In the genomic region with DNA sequence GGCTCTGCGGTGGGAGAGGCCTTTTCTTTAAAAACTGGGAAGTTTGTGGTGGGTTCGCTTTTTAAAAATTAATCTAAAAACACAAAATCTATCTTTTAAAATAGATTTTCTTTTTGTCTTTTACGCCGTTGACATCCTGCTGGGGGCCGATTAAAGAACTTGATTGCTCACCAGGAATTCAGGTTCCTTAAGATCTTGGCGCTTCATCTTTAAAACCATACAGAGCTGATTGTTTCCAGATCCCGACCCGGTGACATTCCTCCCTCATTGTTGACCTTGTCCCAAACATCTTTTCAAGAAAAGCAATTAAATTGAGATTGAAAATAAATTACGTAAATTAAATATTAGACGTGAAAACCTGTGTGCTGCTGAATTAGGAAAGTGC, we compare ENCODE assay signal across 9 cellular contexts. TPM values are rescaled to one million over a fixed set of nuclear protein-coding genes. Genes with fewer than 3 reads are reported as not detected.
DNase-seq lines count a peak whose midpoint lies in the region; ATAC-seq and TF ChIP-seq lines count a peak whose summit lies in the region.
"Had no signal": no experiment of that assay in that cellular context is flagged by ENCODE, and none has a peak within 500 bp of the region (broad histone marks: within the 10 kb centered on the region; RNA-seq: fewer than 3 reads in every experiment).

No MANE protein-coding gene starts in this region.

- ATAC-seq in left cardiac atrium (no peak), lung (ENCODE audit: insufficient read depth, low FRiP score) (no peak), GM19324 (IDR thresholded peaks at IDR 0.05; ENCODE audit: low FRiP score, unreplicated experiment) (no peak)

- H4K20me1 ChIP-seq in Karpas-422 (ENCODE audit: insufficient read depth, low read depth, low read length): no peaks in the 10 kb centered on the region

- no peak for TF ChIP-seq CTCF in cardiac muscle cell (IDR thresholded peaks at IDR 0.05; ENCODE audit: low read depth, low read length)
- TF ChIP-seq CTCF in brain (conservative IDR thresholded peaks at IDR 0.05): no peak
- TF ChIP-seq CTCF in lung (IDR thresholded peaks at IDR 0.05; ENCODE audit: control extremely low read depth, extremely low read depth): no peak
- TF ChIP-seq CTCF in type B pancreatic cell (conservative IDR thresholded peaks at IDR 0.05): no peak

- intact Hi-C loops in left cardiac atrium (cut with DNase I): no loop called here

- 11% methylated on average over 10 of the region's 10 CpGs for WGBS in lung, 2 donors

- peaks cover 52% of the 10 kb centered on the region for H3K27me3 Mint-ChIP-seq in brain
- H3K27me3 Mint-ChIP-seq in type B pancreatic cell: peaks cover 24% of the 10 kb centered on the region

- H3K9me3 ChIP-seq in cardiac muscle cell (ENCODE audit: low read depth): no peaks in the 10 kb centered on the region
- H3K9me3 ChIP-seq in lung (ENCODE audit: control insufficient read depth in 2 of 2, insufficient read depth in 1 of 2, low read length in 1 of 2): no peaks in the 10 kb centered on the region
- no peaks in the 10 kb centered on the region for H3K9me3 ChIP-seq in Karpas-422 (ENCODE audit: low read length)

- peaks cover 37% of the 10 kb centered on the region for H3K4me1 Mint-ChIP-seq in brain
- H3K4me1 Mint-ChIP-seq in type B pancreatic cell (ENCODE audit: unreplicated experiment): peaks cover 18% of the 10 kb centered on the region

- H3K4me2 ChIP-seq in Karpas-422 (ENCODE audit: low read depth, low read length, poor library complexity, severe bottlenecking): no peak overlapping the region

- H3K79me2 ChIP-seq in Karpas-422 (ENCODE audit: low read length): no peaks in the 10 kb centered on the region

- H3K27ac ChIP-seq in cardiac muscle cell: peak overlapping the region; percentile 80
- peak overlapping the region; percentile 91 to 92 for H3K27ac ChIP-seq in lung (ENCODE audit: low read depth in 1 of 2, low read length in 1 of 2)
- no peak overlapping the region for H3K27ac ChIP-seq in Karpas-422 (ENCODE audit: low read length)

- H3K9me2 ChIP-seq in Karpas-422 (replicated peaks; ENCODE audit: insufficient read depth, low read length): no peaks in the 10 kb centered on the region

- no peak overlapping the region for H2AFZ ChIP-seq in Karpas-422 (ENCODE audit: low read length)

- H3K27me3 ChIP-seq in cardiac muscle cell: no peaks in the 10 kb centered on the region
- no peaks in the 10 kb centered on the region for H3K27me3 ChIP-seq in lung (ENCODE audit: control insufficient read depth, insufficient read depth)
- H3K27me3 ChIP-seq in Karpas-422 (ENCODE audit: low read length): no peaks in the 10 kb centered on the region

- H3K9me3 Mint-ChIP-seq in brain (peaks cover 0 to 5% (median 0%) of the 10 kb centered on the region in 5 experiments), type B pancreatic cell (no peaks in the 10 kb centered on the region)

- H3K4me1 ChIP-seq in cardiac muscle cell (ENCODE audit: low read depth) (no peaks in the 10 kb centered on the region), lung (ENCODE audit: control insufficient read depth in 2 of 2, insufficient read depth in 2 of 2, low read length in 2 of 2) (peaks cover 6 to 11% of the 10 kb centered on the region in 2 donors), Karpas-422 (ENCODE audit: low read length) (no peaks in the 10 kb centered on the region)

- H3K27ac Mint-ChIP-seq in brain: peak overlapping the region in 4 of 5 experiments; percentile 24 to 64 (median 37)
- H3K27ac Mint-ChIP-seq in type B pancreatic cell: peak overlapping the region; percentile 88

- H3K36me3 Mint-ChIP-seq in brain (peaks cover 5% of the 10 kb centered on the region), type B pancreatic cell (peaks cover 2% of the 10 kb centered on the region)

- peak overlapping the region; percentile 83 for H3K4me3 ChIP-seq in cardiac muscle cell
- H3K4me3 ChIP-seq in lung: peak overlapping the region; percentile 96
- no peak overlapping the region for H3K4me3 ChIP-seq in Karpas-422 (ENCODE audit: low read length)

- DNase-seq in cardiac muscle cell (ENCODE audit: low read depth in 1 of 2, low spot score in 1 of 2): no peak
- no peak for DNase-seq in left cardiac atrium
- DNase-seq in lung (ENCODE audit: low spot score): no peak
- DNase-seq in type B pancreatic cell (ENCODE audit: extremely low spot score, unreplicated experiment): no peak
- no peak for DNase-seq in NAMALWA (ENCODE audit: low spot score)
- DNase-seq in Karpas-422: no peak
- DNase-seq: activated naive CD4-positive, alpha-beta T cell had no signal

- no peak overlapping the region for H3K9ac ChIP-seq in Karpas-422 (ENCODE audit: low read length)

- peak overlapping the region; percentile 90 to 99 (median 94) for H3K4me3 Mint-ChIP-seq in brain
- H3K4me3 Mint-ChIP-seq in type B pancreatic cell: peak overlapping the region; percentile 95

- H3K36me3 ChIP-seq in cardiac muscle cell (no peaks in the 10 kb centered on the region), lung (ENCODE audit: control insufficient read depth in 2 of 2, insufficient read depth in 2 of 2, low read length in 2 of 2) (no peaks in the 10 kb centered on the region), Karpas-422 (ENCODE audit: insufficient read depth, low read length) (no peaks in the 10 kb centered on the region)

RNA-seq across cellular contexts. Expression of a gene that starts 0.5 kb away (rescaled TPM):
- total RNA-seq in cardiac muscle cell (7.0 and 8.1 TPM in 2 replicates), left cardiac atrium (10 to 100 TPM in 1 of 2 donors, 1 to 10 TPM in 1; 9.6 to 11.5 TPM), lung (10 to 100 TPM in 1 of 2 donors, 1 to 10 TPM in 1; 6.1 to 22.2 TPM), type B pancreatic cell (ENCODE audit: low replicate concordance) (9.9 and 11.8 TPM in 2 replicates)
- polyA plus RNA-seq in cardiac muscle cell (0.25 and 1.1 TPM in 2 replicates), brain (ENCODE audit: insufficient read depth, low read depth, low replicate concordance) (2.4 TPM), lung (1 to 10 TPM; 2.3 to 3.9 TPM)
- not detected in 2 replicates for total RNA-seq in Karpas-422 (2014; rRNA removed; shearing (Covaris generic); ENCODE audit: low replicate concordance)
